8 cellular contexts compared by ENCODE assay signal in genomic region chrX:12080265-12080664, GRCh38. TPM values are rescaled to one million over a fixed set of nuclear protein-coding genes. Genes with fewer than 3 reads are reported as not detected.
DNase-seq lines count a peak whose midpoint lies in the region; ATAC-seq and TF ChIP-seq lines count a peak whose summit lies in the region.

No MANE protein-coding gene starts in this region.

- CTCF ChIA-PET in IMR-90 (lab: Yijun Ruan, JAX) = interaction anchor here (0.8 to 1.7 kb wide), 3 partner anchors 12 to 621 kb away, joined by 3 to 5 read pairs (median 4); no protein-coding TSS in a partner anchor
- CTCF ChIA-PET in SK-N-SH (lab: Yijun Ruan, JAX) = interaction anchor here (1.0 to 1.9 kb wide), 5 partner anchors 12 to 690 kb away, joined by 3 to 6 read pairs (median 3); no protein-coding TSS in a partner anchor

- intact Hi-C loops in IMR-90 (cut with micrococcal nuclease) = loop anchor here (1.0 to 10.0 kb wide), 6 partner anchors 57 to 825 kb away; partner anchors contain the start of genes FRMPD4 and TLR8

- no peak overlapping the region for H4K91ac ChIP-seq in IMR-90 (ENCODE audit: insufficient read depth, low read depth, low read length)

- H3K4me1 ChIP-seq in IMR-90 (ENCODE audit: control insufficient read depth, insufficient read depth, low read length) (no peaks in the 10 kb centered on the region), SK-N-SH (ENCODE audit: control insufficient read depth in 1 of 2, insufficient read depth in 2 of 2, low read depth in 1 of 2, low read length in 1 of 2) (no peaks in the 10 kb centered on the region)

- no peaks in the 10 kb centered on the region for H3F3A ChIP-seq in SK-N-SH (replicated peaks; ENCODE audit: insufficient read depth)

- no peak overlapping the region for H4K8ac ChIP-seq in IMR-90 (ENCODE audit: low read depth in 2 of 2, low read length in 2 of 2)

- H2BK120ac ChIP-seq in IMR-90 (ENCODE audit: low read depth, low read length) = no peak overlapping the region

- TF ChIP-seq CTCF in IMR-90 (conservative IDR thresholded peaks at IDR 0.05; ENCODE audit: low read depth, low read length) (peak; percentile 66), SK-N-SH (IDR thresholded peaks at IDR 0.05) (peak; percentile 67)

- TF ChIP-seq EP300 in SK-N-SH (IDR thresholded peaks at IDR 0.05; ENCODE audit: borderline replicate concordance in 1 of 2, low read depth in 1 of 2, low read length in 1 of 2) = no peak

- no peak overlapping the region for H3K14ac ChIP-seq in IMR-90 (replicated peaks; ENCODE audit: low read depth, low read length)

- H2AFZ ChIP-seq in IMR-90 (replicated peaks; ENCODE audit: low read length, poor library complexity) (no peak overlapping the region), SK-N-SH (ENCODE audit: low read depth) (no peak overlapping the region)

- no peak overlapping the region for H3K27ac ChIP-seq in IMR-90 (ENCODE audit: insufficient read depth, low read length)
- no peak overlapping the region for H3K27ac ChIP-seq in SK-N-SH (ENCODE audit: low read depth in 2 of 2, low read length in 1 of 2)

- H3K27me3 ChIP-seq in IMR-90 (ENCODE audit: control insufficient read depth, insufficient read depth, low read length) (peaks cover 2% of the 10 kb centered on the region; the same call in 1 of the 2 replicates), SK-N-SH (ENCODE audit: insufficient read depth) (peaks cover 9% of the 10 kb centered on the region; the same call in 1 of the 2 replicates)

- H3K4me2 ChIP-seq in IMR-90 (ENCODE audit: low read depth, low read length) (no peak overlapping the region), SK-N-SH (no peak overlapping the region)

- no peak overlapping the region for H2AK9ac ChIP-seq in IMR-90 (replicated peaks; ENCODE audit: low read depth, low read length, poor library complexity)

- BruUV-seq in IMR-90 (replicated peaks; lab: Mats Ljungman, UMichigan) = no TSS peak

- DNase-seq in GM04503 (ENCODE audit: low read depth) = peak; percentile 11
- DNase-seq in IMR-90 = peak; percentile 55
- peak; percentile 18 for DNase-seq in SK-N-SH
- peak; percentile 5 for DNase-seq in inferior parietal cortex (ENCODE audit: extremely low spot score)
- DNase-seq in stimulated activated CD4-positive, alpha-beta T cell treated with anti-CD3 and anti-CD28 coated beads, Interleukin-4, amount 100 ng/mL, for 24 hours = no peak

- no peak overlapping the region for H2BK5ac ChIP-seq in IMR-90 (ENCODE audit: low read depth, low read length, poor library complexity, severe bottlenecking)

- H3K79me1 ChIP-seq in IMR-90 (ENCODE audit: low read depth in 1 of 2, low read length in 2 of 2) = no peaks in the 10 kb centered on the region

- no peaks in the 10 kb centered on the region for H4K20me1 ChIP-seq in IMR-90 (ENCODE audit: insufficient read depth, low read length)
- no peaks in the 10 kb centered on the region for H4K20me1 ChIP-seq in SK-N-SH (ENCODE audit: insufficient read depth)

- H2BK15ac ChIP-seq in IMR-90 (ENCODE audit: low read depth, low read length) = no peak overlapping the region

- H3K4me3 ChIP-seq in IMR-90 (ENCODE audit: insufficient read depth, low read depth, low read length) (no peak overlapping the region), SK-N-SH (ENCODE audit: low read depth in 2 of 2, low read length in 1 of 2) (no peak overlapping the region)

- TF ChIP-seq RAD21 in IMR-90 (IDR thresholded peaks at IDR 0.05; ENCODE audit: low read length) = peak; percentile 80
- TF ChIP-seq RAD21 in SK-N-SH (IDR thresholded peaks at IDR 0.05; ENCODE audit: low read length) = peak; percentile 61

- no peaks in the 10 kb centered on the region for H3K79me2 ChIP-seq in SK-N-SH (ENCODE audit: insufficient read depth)

- H3K9me3 ChIP-seq in IMR-90 (ENCODE audit: control insufficient read depth, insufficient read depth, low read length) (no peaks in the 10 kb centered on the region), SK-N-SH (no peaks in the 10 kb centered on the region)

- no peak overlapping the region for H2AK5ac ChIP-seq in IMR-90 (ENCODE audit: low read depth, low read length)

- no peak overlapping the region for H2BK20ac ChIP-seq in IMR-90 (ENCODE audit: low read depth, low read length)

- H3K9ac ChIP-seq in IMR-90 (ENCODE audit: low read depth, low read length) = no peak overlapping the region
- H3K9ac ChIP-seq in SK-N-SH = no peak overlapping the region

- H3K4ac ChIP-seq in IMR-90 (ENCODE audit: low read depth, low read length) = no peak overlapping the region

- no peaks in the 10 kb centered on the region for H3K9me2 ChIP-seq in SK-N-SH

- no peak for ATAC-seq in IMR-90 (ENCODE audit: low read depth)
- ATAC-seq in GM21619 (IDR thresholded peaks at IDR 0.05; ENCODE audit: unreplicated experiment) = no peak
- no peak for ATAC-seq in GM19395 (IDR thresholded peaks at IDR 0.05; ENCODE audit: unreplicated experiment)
- ATAC-seq in GM21367 (IDR thresholded peaks at IDR 0.05; ENCODE audit: unreplicated experiment) = no peak

- no peak overlapping the region for H4K5ac ChIP-seq in IMR-90 (ENCODE audit: low read depth, low read length)

- in situ Hi-C loops in IMR-90 (cut with MboI; ENCODE audit: low sequenced_read_pairs) = loop anchor here (25.0 kb wide), 1 partner anchor 632 kb away; no protein-coding TSS in a partner anchor

- H3K36me3 ChIP-seq in IMR-90 (ENCODE audit: control insufficient read depth, insufficient read depth, low read length) (no peaks in the 10 kb centered on the region), SK-N-SH (replicated peaks in 1 of 2; ENCODE audit: control insufficient read depth in 1 of 2, insufficient read depth in 2 of 2, low read length in 1 of 2) (no peaks in the 10 kb centered on the region)

- H3K9me1 ChIP-seq in IMR-90 (ENCODE audit: insufficient read depth, low read length) = no peaks in the 10 kb centered on the region

- dilution Hi-C loops in IMR-90 (cut with HindIII; ENCODE audit: low sequenced_read_pairs, unreplicated experiment) = no loop called here

- no peak for TF ChIP-seq POLR2A in IMR-90 (IDR thresholded peaks at IDR 0.05; ENCODE audit: low read depth, low read length)

- H3K56ac ChIP-seq in IMR-90 (ENCODE audit: extremely low read depth, insufficient read depth, low read length) = no peak overlapping the region

- no peak overlapping the region for H3K18ac ChIP-seq in IMR-90 (ENCODE audit: low read depth, low read length)

- no CpG with 5 or more reads among the region's 1 CpG for WGBS in IMR-90 (ENCODE audit: extremely low coverage in 2 of 2, insufficient read length in 1 of 2), 2 experiments
- WGBS in SK-N-SH (ENCODE audit: low lambda C conversion rate) = 0% methylated on average over 1 of the region's 1 CpG

- H3K23ac ChIP-seq in IMR-90 (ENCODE audit: low read depth, low read length) = no peak overlapping the region

- POLR2A ChIA-PET in IMR-90 (lab: Charles Lee; ENCODE audit: unreplicated experiment) (no interaction called here), SK-N-SH (lab: Yijun Ruan, JAX) (no interaction called here)

TF ChIP-seq in IMR-90, 13 proteins besides CTCF, POLR2A, EP300 and RAD21:
- TF ChIP-seq MXI1 (IDR thresholded peaks at IDR 0.05; ENCODE audit: borderline replicate concordance, low read depth, low read length) (no peak), SMC3 (IDR thresholded peaks at IDR 0.05; ENCODE audit: low read depth, low read length) (peak; percentile 79), FOS (IDR thresholded peaks at IDR 0.05; ENCODE audit: low read depth, low read length) (no peak), CHD1 (IDR thresholded peaks at IDR 0.05; ENCODE audit: low read depth, low read length) (no peak)
- TF ChIP-seq, protein P1, sequence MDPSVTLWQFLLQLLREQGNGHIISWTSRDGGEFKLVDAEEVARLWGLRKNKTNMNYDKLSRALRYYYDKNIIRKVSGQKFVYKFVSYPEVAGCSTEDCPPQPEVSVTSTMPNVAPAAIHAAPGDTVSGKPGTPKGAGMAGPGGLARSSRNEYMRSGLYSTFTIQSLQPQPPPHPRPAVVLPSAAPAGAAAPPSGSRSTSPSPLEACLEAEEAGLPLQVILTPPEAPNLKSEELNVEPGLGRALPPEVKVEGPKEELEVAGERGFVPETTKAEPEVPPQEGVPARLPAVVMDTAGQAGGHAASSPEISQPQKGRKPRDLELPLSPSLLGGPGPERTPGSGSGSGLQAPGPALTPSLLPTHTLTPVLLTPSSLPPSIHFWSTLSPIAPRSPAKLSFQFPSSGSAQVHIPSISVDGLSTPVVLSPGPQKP (IDR thresholded peaks at IDR 0.05; ENCODE audit: borderline replicate concordance, low read depth, low read length) = no peak
TF ChIP-seq in IMR-90: peak in this region for 1.

TF ChIP-seq in SK-N-SH, 30 proteins besides CTCF, POLR2A, EP300 and RAD21:
- no peak for TF ChIP-seq YY1 (IDR thresholded peaks at IDR 0.05; ENCODE audit: low read depth)
- TF ChIP-seq SMC3 (IDR thresholded peaks at IDR 0.05; ENCODE audit: low read depth, low read length) = peak; percentile 54

RNA-seq across cellular contexts. Expression of gene FRMPD4, which starts 58.0 kb away (rescaled TPM):
- 1.1 TPM in 2 replicates for total RNA-seq in IMR-90 (2012; rRNA removed)
- polyA plus RNA-seq in IMR-90 (2012; rRNA removed) (0.40 and 0.53 TPM in 2 replicates), SK-N-SH (2012; rRNA removed) (0.02 TPM in 1 of 2 replicates, not detected in the other)
- 0.22 and 0.38 TPM in 2 replicates for polyA plus RNA-seq in IMR-90 (2012; cell fraction: cytosol; rRNA removed)
- polyA plus RNA-seq in IMR-90 (2012; cell fraction: nucleus; rRNA removed; ENCODE audit: low replicate concordance) = 0.49 and 0.81 TPM in 2 replicates
- under 0.01 TPM in 2 replicates for polyA plus RNA-seq in SK-N-SH (2012; cell fraction: cytosol; rRNA removed)
- not detected in 2 replicates for polyA plus RNA-seq in SK-N-SH (2012; cell fraction: nucleus; rRNA removed)
